In genomic region chr10:6889718-6890117, GRCh38 we compare ENCODE assay signal across 2 cellular contexts.
TF ChIP-seq lines count a peak whose summit lies in the region.

No MANE protein-coding gene starts in this region.

TF ChIP-seq in GM23338, 12 proteins besides CTCF, POLR2A, EP300 and RAD21:
- TF ChIP-seq, protein P1, sequence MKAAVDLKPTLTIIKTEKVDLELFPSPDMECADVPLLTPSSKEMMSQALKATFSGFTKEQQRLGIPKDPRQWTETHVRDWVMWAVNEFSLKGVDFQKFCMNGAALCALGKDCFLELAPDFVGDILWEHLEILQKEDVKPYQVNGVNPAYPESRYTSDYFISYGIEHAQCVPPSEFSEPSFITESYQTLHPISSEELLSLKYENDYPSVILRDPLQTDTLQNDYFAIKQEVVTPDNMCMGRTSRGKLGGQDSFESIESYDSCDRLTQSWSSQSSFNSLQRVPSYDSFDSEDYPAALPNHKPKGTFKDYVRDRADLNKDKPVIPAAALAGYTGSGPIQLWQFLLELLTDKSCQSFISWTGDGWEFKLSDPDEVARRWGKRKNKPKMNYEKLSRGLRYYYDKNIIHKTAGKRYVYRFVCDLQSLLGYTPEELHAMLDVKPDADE (IDR thresholded peaks at IDR 0.05): no peak
- TF ChIP-seq, protein P2, sequence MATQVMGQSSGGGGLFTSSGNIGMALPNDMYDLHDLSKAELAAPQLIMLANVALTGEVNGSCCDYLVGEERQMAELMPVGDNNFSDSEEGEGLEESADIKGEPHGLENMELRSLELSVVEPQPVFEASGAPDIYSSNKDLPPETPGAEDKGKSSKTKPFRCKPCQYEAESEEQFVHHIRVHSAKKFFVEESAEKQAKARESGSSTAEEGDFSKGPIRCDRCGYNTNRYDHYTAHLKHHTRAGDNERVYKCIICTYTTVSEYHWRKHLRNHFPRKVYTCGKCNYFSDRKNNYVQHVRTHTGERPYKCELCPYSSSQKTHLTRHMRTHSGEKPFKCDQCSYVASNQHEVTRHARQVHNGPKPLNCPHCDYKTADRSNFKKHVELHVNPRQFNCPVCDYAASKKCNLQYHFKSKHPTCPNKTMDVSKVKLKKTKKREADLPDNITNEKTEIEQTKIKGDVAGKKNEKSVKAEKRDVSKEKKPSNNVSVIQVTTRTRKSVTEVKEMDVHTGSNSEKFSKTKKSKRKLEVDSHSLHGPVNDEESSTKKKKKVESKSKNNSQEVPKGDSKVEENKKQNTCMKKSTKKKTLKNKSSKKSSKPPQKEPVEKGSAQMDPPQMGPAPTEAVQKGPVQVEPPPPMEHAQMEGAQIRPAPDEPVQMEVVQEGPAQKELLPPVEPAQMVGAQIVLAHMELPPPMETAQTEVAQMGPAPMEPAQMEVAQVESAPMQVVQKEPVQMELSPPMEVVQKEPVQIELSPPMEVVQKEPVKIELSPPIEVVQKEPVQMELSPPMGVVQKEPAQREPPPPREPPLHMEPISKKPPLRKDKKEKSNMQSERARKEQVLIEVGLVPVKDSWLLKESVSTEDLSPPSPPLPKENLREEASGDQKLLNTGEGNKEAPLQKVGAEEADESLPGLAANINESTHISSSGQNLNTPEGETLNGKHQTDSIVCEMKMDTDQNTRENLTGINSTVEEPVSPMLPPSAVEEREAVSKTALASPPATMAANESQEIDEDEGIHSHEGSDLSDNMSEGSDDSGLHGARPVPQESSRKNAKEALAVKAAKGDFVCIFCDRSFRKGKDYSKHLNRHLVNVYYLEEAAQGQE (IDR thresholded peaks at IDR 0.05; ENCODE audit: unreplicated experiment): no peak
- TF ChIP-seq NANOG (IDR thresholded peaks at IDR 0.05; ENCODE audit: borderline replicate concordance) (no peak), ZNF462 (CRISPR knock-in tag; IDR thresholded peaks at IDR 0.05) (no peak), JUNB (IDR thresholded peaks at IDR 0.05; ENCODE audit: unreplicated experiment) (no peak), CREB1 (CRISPR knock-in tag; IDR thresholded peaks at IDR 0.05; ENCODE audit: low read depth) (no peak), EZH2 (IDR thresholded peaks at IDR 0.05; ENCODE audit: low read depth, unreplicated experiment) (no peak), ZNF114 (CRISPR knock-in tag; IDR thresholded peaks at IDR 0.05) (no peak), ZNF331 (CRISPR knock-in tag; IDR thresholded peaks at IDR 0.05; ENCODE audit: low read depth) (no peak), EZH2phosphoT487 (IDR thresholded peaks at IDR 0.05; ENCODE audit: unreplicated experiment) (no peak), POLR2AphosphoS5 (IDR thresholded peaks at IDR 0.05; ENCODE audit: low read depth) (no peak), STAT1 (IDR thresholded peaks at IDR 0.05; ENCODE audit: unreplicated experiment) (no peak)

TF ChIP-seq in H1, 55 proteins besides CTCF, POLR2A, EP300 and RAD21:
- TF ChIP-seq CEBPB (IDR thresholded peaks at IDR 0.05; ENCODE audit: low read depth, low read length): no peak
- TF ChIP-seq EGR1 (IDR thresholded peaks at IDR 0.05; ENCODE audit: borderline replicate concordance, low read depth, low read length): no peak
- TF ChIP-seq E2F6 (IDR thresholded peaks at IDR 0.05): no peak
- TF ChIP-seq CHD2 (IDR thresholded peaks at IDR 0.05; ENCODE audit: low read length): no peak
